ENCODE assay signal across 12 cellular contexts in the genomic region with DNA sequence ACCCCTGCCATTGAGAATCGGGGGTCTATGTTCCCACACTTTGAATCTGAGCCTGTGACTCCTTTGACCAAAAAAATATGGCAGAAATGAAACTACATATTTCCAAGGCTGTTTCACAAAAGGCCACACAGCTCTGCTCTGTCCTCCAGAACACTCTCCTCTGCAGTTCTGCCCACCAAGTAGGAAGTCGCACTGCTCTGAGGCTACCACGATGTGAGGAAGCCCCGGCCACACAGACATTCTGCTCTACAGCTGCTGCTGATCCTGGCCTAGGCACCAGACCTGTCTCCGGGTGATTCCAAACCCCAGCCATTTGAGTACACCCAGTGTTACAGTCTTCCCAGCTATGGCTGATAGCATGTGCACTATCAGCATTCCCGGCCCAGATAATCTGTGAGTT.
A peak's percentile ranks its signal among the peaks of the same experiment; 100 is the strongest.
DNase-seq lines count a peak whose midpoint lies in the region; ATAC-seq and TF ChIP-seq lines count a peak whose summit lies in the region.
"Had no signal": no experiment of that assay in that cellular context is flagged by ENCODE, and none has a peak within 500 bp of the region (broad histone marks: within the 10 kb centered on the region; RNA-seq: fewer than 3 reads in every experiment).

No MANE protein-coding gene starts in this region.

- H3K9ac ChIP-seq in BLaER1, result peak overlapping the region; percentile 52; the same call in 1 of the 2 replicates

- H3K79me2 ChIP-seq in OCI-LY7 (ENCODE audit: insufficient read depth, low read depth, low read length), result no peaks in the 10 kb centered on the region

- CTCF ChIA-PET in OCI-LY7 (lab: Charles Lee; ENCODE audit: unreplicated experiment), result no interaction called here

- BruUV-seq in OCI-LY7 (replicated peaks; lab: Mats Ljungman, UMichigan), result no TSS peak

- no peak overlapping the region for H3K4me3 Mint-ChIP-seq in dendritic cell treated with granulocyte-macrophage colony-stimulating factor and Interleukin-4, amounts not matched to agents 40 ng/mL and 50 ng/mL, for 4 days

- H3K4me2 ChIP-seq in BLaER1 (peak overlapping the region; percentile 82), OCI-LY7 (ENCODE audit: low read length) (peak overlapping the region; percentile 76)

- intact Hi-C loops in OCI-LY7 (cut with micrococcal nuclease; ENCODE audit: unreplicated experiment), result loop anchor here (1.0 kb wide), 1 partner anchor 32 kb away; no protein-coding TSS in a partner anchor
- intact Hi-C loops in dendritic cell treated with granulocyte-macrophage colony-stimulating factor and Interleukin-4, amounts not matched to agents 40 ng/mL and 50 ng/mL, for 4 days (cut with micrococcal nuclease), result no loop called here
- intact Hi-C loops in dorsolateral prefrontal cortex (cut with DNase I), result no loop called here

- H4K20me1 ChIP-seq in BLaER1, result no peaks in the 10 kb centered on the region
- no peaks in the 10 kb centered on the region for H4K20me1 ChIP-seq in OCI-LY7 (ENCODE audit: insufficient read depth, low read length)

- H3K27me3 Mint-ChIP-seq in dendritic cell treated with granulocyte-macrophage colony-stimulating factor and Interleukin-4, amounts not matched to agents 40 ng/mL and 50 ng/mL, for 4 days, result no peaks in the 10 kb centered on the region

- TF ChIP-seq CTCF in GM12865 (IDR thresholded peaks at IDR 0.05; ENCODE audit: insufficient read depth, low read depth, low read length, missing control alignments) (no peak), OCI-LY7 (conservative IDR thresholded peaks at IDR 0.05; ENCODE audit: low read length) (no peak), dorsolateral prefrontal cortex (IDR thresholded peaks at IDR 0.05 in 54 of 56, conservative IDR thresholded peaks at IDR 0.05 in 2 of 56; ENCODE audit: low read depth in 1 of 56, partially characterized antibody in 56 of 56) (no peak)

- POLR2A ChIA-PET in OCI-LY7 (lab: Charles Lee), result interaction anchor here (2.5 kb wide), 1 partner anchor 8 kb away, joined by 10 read pairs; no protein-coding TSS in a partner anchor

- peak overlapping the region; percentile 28 for H3K27ac Mint-ChIP-seq in dendritic cell treated with granulocyte-macrophage colony-stimulating factor and Interleukin-4, amounts not matched to agents 40 ng/mL and 50 ng/mL, for 4 days

- DNase-seq in GM12865 (ENCODE audit: low read depth), result peak; percentile 46
- DNase-seq in OCI-LY7 (ENCODE audit: low spot score), result no peak
- no peak for DNase-seq in dorsolateral prefrontal cortex
- DNase-seq: activated CD8-positive, alpha-beta memory T cell treated with anti-CD3 and anti-CD28 coated beads for 24 hours; cortex of kidney; NCI-H1436 had no signal

- H3K27me3 ChIP-seq in BLaER1 (no peaks in the 10 kb centered on the region), dorsolateral prefrontal cortex (no peaks in the 10 kb centered on the region)
- H3K27me3 ChIP-seq: neutrophil had no signal

- H3K36me3 Mint-ChIP-seq in dendritic cell treated with granulocyte-macrophage colony-stimulating factor and Interleukin-4, amounts not matched to agents 40 ng/mL and 50 ng/mL, for 4 days (ENCODE audit: low read depth), result no peaks in the 10 kb centered on the region

- H3K27ac ChIP-seq in BLaER1 (peak overlapping the region; percentile 75), OCI-LY7 (ENCODE audit: low read depth, low read length, poor library complexity, severe bottlenecking) (peak overlapping the region; percentile 89), dorsolateral prefrontal cortex (no peak overlapping the region)
- H3K27ac ChIP-seq: neutrophil had no signal

- no peaks in the 10 kb centered on the region for H3K9me2 ChIP-seq in OCI-LY7 (ENCODE audit: insufficient read depth, low read length)

- H3K9me3 ChIP-seq in BLaER1 (no peaks in the 10 kb centered on the region), OCI-LY7 (ENCODE audit: low read length) (no peaks in the 10 kb centered on the region)
- H3K9me3 ChIP-seq: neutrophil had no signal

- no peak overlapping the region for H2AFZ ChIP-seq in OCI-LY7 (ENCODE audit: low read length)

- no peak for ATAC-seq in HG02571 (IDR thresholded peaks at IDR 0.05; ENCODE audit: unreplicated experiment)
- no peak for ATAC-seq in HG02981 (IDR thresholded peaks at IDR 0.05; ENCODE audit: unreplicated experiment)
- ATAC-seq in HG03469 (IDR thresholded peaks at IDR 0.05; ENCODE audit: unreplicated experiment), result no peak

- H3K4me3 ChIP-seq in BLaER1 (no peak overlapping the region), GM12865 (ENCODE audit: low read depth, low read length) (no peak overlapping the region), OCI-LY7 (ENCODE audit: low read depth, low read length, poor library complexity, severe bottlenecking) (no peak overlapping the region), dorsolateral prefrontal cortex (no peak overlapping the region)

- H3K4me1 Mint-ChIP-seq in dendritic cell treated with granulocyte-macrophage colony-stimulating factor and Interleukin-4, amounts not matched to agents 40 ng/mL and 50 ng/mL, for 4 days (ENCODE audit: low read depth), result peaks cover 29% of the 10 kb centered on the region

- H3K36me3 ChIP-seq in BLaER1 (no peaks in the 10 kb centered on the region; the same call in 1 of the 2 replicates), OCI-LY7 (ENCODE audit: insufficient read depth, low read length) (no peaks in the 10 kb centered on the region)
- H3K36me3 ChIP-seq: neutrophil had no signal

- no peaks in the 10 kb centered on the region for H3K9me3 Mint-ChIP-seq in dendritic cell treated with granulocyte-macrophage colony-stimulating factor and Interleukin-4, amounts not matched to agents 40 ng/mL and 50 ng/mL, for 4 days

- H3K4me1 ChIP-seq in BLaER1, result peaks cover 32% of the 10 kb centered on the region
- H3K4me1 ChIP-seq in OCI-LY7 (ENCODE audit: insufficient read depth, low read length, poor library complexity, severe bottlenecking), result peaks cover 39% of the 10 kb centered on the region

Comparison
In these comparisons a context has a peak if more than half of its experiments do, and no peak if none do; other contexts are left out.
1. H3K27ac ChIP-seq: peak in BLaER1 (single experiment) and OCI-LY7 (single experiment); none in dorsolateral prefrontal cortex (0 of 59).